18 cellular contexts compared by ENCODE assay signal in genomic region chr4:4428966-4429875, GRCh38. TPM values are rescaled to one million over a fixed set of nuclear protein-coding genes. Genes with fewer than 3 reads are reported as not detected.
"Had no signal": no experiment of that assay in that cellular context is flagged by ENCODE, and none has a peak within 500 bp of the region (broad histone marks: within the 10 kb centered on the region; RNA-seq: fewer than 3 reads in every experiment).

No MANE protein-coding gene starts in this region.

- ATAC-seq: activated naive CD8-positive, alpha-beta T cell treated with anti-CD3 and anti-CD28 coated beads, Interleukin-2, amount 50 U/mL, for 24 hours; left cardiac atrium; mucosa of descending colon; natural killer cell; psoas muscle; stimulated activated naive CD8-positive, alpha-beta T cell treated with anti-CD3 and anti-CD28 coated beads, Interleukin-15, Interleukin-2, amounts not matched to agents 100 U/mL and 50 U/mL, for 24 hours had no signal

- H3K27ac Mint-ChIP-seq: activated CD4-positive, alpha-beta T cell treated with anti-CD3 and anti-CD28 coated beads, Interleukin-2, amount 10 ng/mL, durations not matched to agents 24 days and 14 days; activated naive CD8-positive, alpha-beta T cell treated with anti-CD3 and anti-CD28 coated beads, Interleukin-2, amount 50 U/mL, for 24 hours; natural killer cell had no signal

- H3K36me3 Mint-ChIP-seq: natural killer cell had no signal

- DNase-seq: activated CD4-positive, alpha-beta T cell treated with anti-CD3 and anti-CD28 coated beads, Interleukin-2, amount 10 ng/mL, durations not matched to agents 24 days and 14 days; activated CD8-positive, alpha-beta memory T cell treated with anti-CD3 and anti-CD28 coated beads for 24 hours; activated naive CD4-positive, alpha-beta T cell treated with Interleukin-2 at 50 U/mL for 16 hours; activated naive CD8-positive, alpha-beta T cell treated with anti-CD3 and anti-CD28 coated beads, Interleukin-2, amount 50 U/mL, for 24 hours; cortex of kidney; effector memory CD4-positive, alpha-beta T cell; left cardiac atrium; mucosa of descending colon; natural killer cell; psoas muscle; sigmoid colon; stimulated activated CD4-positive, alpha-beta T cell treated with anti-CD3 and anti-CD28 coated beads, Interleukin-2, amount 100 ng/mL, for 24 hours; stimulated activated naive CD8-positive, alpha-beta T cell treated with anti-CD3 and anti-CD28 coated beads, Interleukin-15, Interleukin-2, amounts not matched to agents 100 U/mL and 50 U/mL, for 24 hours; T1000 had no signal

- H3K4me1 ChIP-seq: ascending aorta, psoas muscle, sigmoid colon had no signal

- H3K27me3 ChIP-seq: ascending aorta, cardiac muscle cell, sigmoid colon had no signal

- H3K9me3 ChIP-seq: ascending aorta, mucosa of descending colon, psoas muscle, sigmoid colon had no signal

- H3K27ac ChIP-seq: ascending aorta, cardiac muscle cell, psoas muscle, sigmoid colon, VCaP had no signal

- H3K36me3 ChIP-seq: cardiac muscle cell had no signal

- H3K4me3 Mint-ChIP-seq: activated CD4-positive, alpha-beta T cell treated with anti-CD3 and anti-CD28 coated beads, Interleukin-2, amount 10 ng/mL, durations not matched to agents 24 days and 14 days; activated naive CD8-positive, alpha-beta T cell treated with anti-CD3 and anti-CD28 coated beads, Interleukin-2, amount 50 U/mL, for 24 hours; natural killer cell had no signal

- H3K4me3 ChIP-seq: ascending aorta, cardiac muscle cell, mucosa of descending colon, psoas muscle, sigmoid colon had no signal

- H3K9me3 Mint-ChIP-seq: activated CD4-positive, alpha-beta T cell treated with anti-CD3 and anti-CD28 coated beads, Interleukin-2, amount 10 ng/mL, durations not matched to agents 24 days and 14 days; activated naive CD8-positive, alpha-beta T cell treated with anti-CD3 and anti-CD28 coated beads, Interleukin-2, amount 50 U/mL, for 24 hours; natural killer cell had no signal

- H3K27me3 Mint-ChIP-seq: activated CD4-positive, alpha-beta T cell treated with anti-CD3 and anti-CD28 coated beads, Interleukin-2, amount 10 ng/mL, durations not matched to agents 24 days and 14 days; activated naive CD8-positive, alpha-beta T cell treated with anti-CD3 and anti-CD28 coated beads, Interleukin-2, amount 50 U/mL, for 24 hours had no signal

RNA-seq across cellular contexts. Expression of gene NSG1, which starts 42.3 kb away (rescaled TPM):
- total RNA-seq: ascending aorta, lung microvascular endothelial cell had no signal
